ENCODE assay signal across 1 cellular context in genomic region chr9:131275332-131276106, GRCh38.
TF ChIP-seq lines count a peak whose summit lies in the region.

No MANE protein-coding gene starts in this region.

TF ChIP-seq in K562, 482 proteins besides CTCF, POLR2A, EP300 and RAD21:
- TF ChIP-seq ZNF3 (CRISPR knock-in tag; IDR thresholded peaks at IDR 0.05) (no peak), ZNF12 (CRISPR knock-in tag; IDR thresholded peaks at IDR 0.05) (no peak), ATF3 (IDR thresholded peaks at IDR 0.05) (no peak), ATF3 (CRISPR knock-in tag; conservative IDR thresholded peaks at IDR 0.05) (0 out of 2 replicates have a peak, but pooled peaks have one; percentile 15), ZNF407 (IDR thresholded peaks at IDR 0.05; ENCODE audit: low read depth) (no peak), MCM7 (IDR thresholded peaks at IDR 0.05) (no peak), STAT6 (CRISPR knock-in tag; IDR thresholded peaks at IDR 0.05) (peak; percentile 66; the same call in 1 of the 2 replicates), HMGXB4 (CRISPR knock-in tag; IDR thresholded peaks at IDR 0.05) (peak; percentile 55), ZBTB5 (IDR thresholded peaks at IDR 0.05) (no peak)
